ENCODE assay signal across 6 cellular contexts in genomic region chr1:16939386-16940180, GRCh38. TPM values are rescaled to one million over a fixed set of nuclear protein-coding genes. Genes with fewer than 3 reads are reported as not detected.
"Had no signal": no experiment of that assay in that cellular context is flagged by ENCODE, and none has a peak within 500 bp of the region (broad histone marks: within the 10 kb centered on the region; RNA-seq: fewer than 3 reads in every experiment).

No MANE protein-coding gene starts in this region.

RNA-seq across cellular contexts. Expression of gene MFAP2, which starts 40.8 kb away (rescaled TPM):
- total RNA-seq: activated CD4-positive, alpha-beta T cell treated with anti-CD3 and anti-CD28 coated beads, Interleukin-2, amount 10 ng/mL, durations not matched to agents 24 days and 14 days; activated CD8-positive, alpha-beta T cell treated with anti-CD3 and anti-CD28 coated beads for 36 hours; activated T-helper 2 cell treated with anti-CD3 and anti-CD28 coated beads, Interferon-gamma antibody, Interleukin-2, Interleukin-4, amounts not matched to agents 10 μg/mL and 5 μg/mL and 100 μg/mL, durations not matched to agents 14 hours and 24 hours and 36 hours; mononuclear cell; T-helper 1 cell treated with Interleukin-12 subunit alpha and Interleukin-12 subunit beta and Interleukin-4 antibody, amounts not matched to agents 30 ng/mL and 1 ng/mL, for 36 hours had no signal

RNA-seq across cellular contexts. Expression of gene RNU1-2, which starts 43.8 kb away (rescaled TPM):
- polyA plus RNA-seq: stomach had no signal
